Comparison of ENCODE assay signal across 10 cellular contexts in genomic region chr17:78780335-78780734, GRCh38. TPM values are rescaled to one million over a fixed set of nuclear protein-coding genes. Genes with fewer than 3 reads are reported as not detected.
DNase-seq lines count a peak whose midpoint lies in the region; ATAC-seq, FAIRE-seq and TF ChIP-seq lines count a peak whose summit lies in the region.
"Had no signal": no experiment of that assay in that cellular context is flagged by ENCODE, and none has a peak within 500 bp of the region (broad histone marks: within the 10 kb centered on the region; RNA-seq: fewer than 3 reads in every experiment).

No MANE protein-coding gene starts in this region.

- H3K9me3 Mint-ChIP-seq in activated CD8-positive, alpha-beta memory T cell treated with anti-CD3 and anti-CD28 coated beads, Interleukin-2, amount 10 ng/mL, durations not matched to agents 7 days and 5 days (ENCODE audit: low read depth) = no peaks in the 10 kb centered on the region
- H3K9me3 Mint-ChIP-seq in activated CD8-positive, alpha-beta T cell treated with anti-CD3 and anti-CD28 coated beads for 36 hours = no peaks in the 10 kb centered on the region

- H3K36me3 Mint-ChIP-seq in activated CD8-positive, alpha-beta memory T cell treated with anti-CD3 and anti-CD28 coated beads, Interleukin-2, amount 10 ng/mL, durations not matched to agents 7 days and 5 days = peaks cover 12% of the 10 kb centered on the region
- peaks cover 19% of the 10 kb centered on the region for H3K36me3 Mint-ChIP-seq in activated CD8-positive, alpha-beta T cell treated with anti-CD3 and anti-CD28 coated beads for 36 hours (ENCODE audit: low read depth)

- ATAC-seq in activated CD8-positive, alpha-beta memory T cell treated with anti-CD3 and anti-CD28 coated beads, Interleukin-2, amount 10 ng/mL, durations not matched to agents 7 days and 5 days = peak; percentile 18
- no peak for ATAC-seq in activated CD8-positive, alpha-beta T cell treated with anti-CD3 and anti-CD28 coated beads for 36 hours
- ATAC-seq in HepG2 (no peak), GM19452 (IDR thresholded peaks at IDR 0.05; ENCODE audit: unreplicated experiment) (no peak), GM18861 (IDR thresholded peaks at IDR 0.05; ENCODE audit: unreplicated experiment) (no peak)

- no peak for TF ChIP-seq CTCF in activated CD8-positive, alpha-beta T cell treated with anti-CD3 and anti-CD28 coated beads for 36 hours (IDR thresholded peaks at IDR 0.05)
- TF ChIP-seq CTCF in HepG2 (CRISPR knock-in tag; IDR thresholded peaks at IDR 0.05) = no peak
- no peak for TF ChIP-seq CTCF in suprapubic skin (IDR thresholded peaks at IDR 0.05)

- FAIRE-seq in HepG2 (lab: Jason Lieb, UNC) = no peak

- peak overlapping the region; percentile 8; the same call in 1 of the 2 replicates for H3K9ac ChIP-seq in HepG2 (ENCODE audit: insufficient read depth, low read depth, low read length)

- H3K27me3 ChIP-seq in HepG2 (ENCODE audit: control insufficient read depth in 1 of 2, insufficient read depth in 2 of 2, low read length in 2 of 2) (no peaks in the 10 kb centered on the region; a peak in 1 of 5 replicates), suprapubic skin (no peaks in the 10 kb centered on the region)

- no peak for TF ChIP-seq EP300 in HepG2 (IDR thresholded peaks at IDR 0.05; ENCODE audit: low read depth in 2 of 2, low read length in 2 of 2)
- TF ChIP-seq EP300 in HepG2 (CRISPR knock-in tag; IDR thresholded peaks at IDR 0.05; ENCODE audit: borderline replicate concordance) = no peak
- TF ChIP-seq EP300 in suprapubic skin (IDR thresholded peaks at IDR 0.05) = no peak

- no peaks in the 10 kb centered on the region for H3K27me3 Mint-ChIP-seq in activated CD8-positive, alpha-beta memory T cell treated with anti-CD3 and anti-CD28 coated beads, Interleukin-2, amount 10 ng/mL, durations not matched to agents 7 days and 5 days
- no peaks in the 10 kb centered on the region for H3K27me3 Mint-ChIP-seq in activated CD8-positive, alpha-beta T cell treated with anti-CD3 and anti-CD28 coated beads for 36 hours

- H4K20me1 ChIP-seq in HepG2 (ENCODE audit: insufficient read depth, low read length) = peaks cover 20% of the 10 kb centered on the region

- peak overlapping the region; percentile 43 for H3K27ac ChIP-seq in HepG2 (ENCODE audit: extremely low read length, insufficient read depth, low read length)
- peak overlapping the region; percentile 99 for H3K27ac ChIP-seq in suprapubic skin

- 95% methylated on average over 6 of the region's 6 CpGs for WGBS in HepG2 (ENCODE audit: low lambda C conversion rate)
- 52% methylated on average over 6 of the region's 6 CpGs for WGBS in suprapubic skin

- peaks cover 56% of the 10 kb centered on the region for H3K4me1 ChIP-seq in HepG2 (ENCODE audit: insufficient read depth, low read length)
- peaks cover 49% of the 10 kb centered on the region for H3K4me1 ChIP-seq in suprapubic skin

- H3K36me3 ChIP-seq in HepG2 (replicated peaks in 1 of 2; ENCODE audit: control insufficient read depth in 1 of 2, insufficient read depth in 2 of 2, low read length in 2 of 2) (no peaks in the 10 kb centered on the region), suprapubic skin (no peaks in the 10 kb centered on the region)

- peaks cover 57% of the 10 kb centered on the region for H3K4me1 Mint-ChIP-seq in activated CD8-positive, alpha-beta memory T cell treated with anti-CD3 and anti-CD28 coated beads, Interleukin-2, amount 10 ng/mL, durations not matched to agents 7 days and 5 days
- peaks cover 45% of the 10 kb centered on the region for H3K4me1 Mint-ChIP-seq in activated CD8-positive, alpha-beta T cell treated with anti-CD3 and anti-CD28 coated beads for 36 hours (ENCODE audit: low read depth)

- POLR2A ChIA-PET in activated CD8-positive, alpha-beta T cell treated with anti-CD3 and anti-CD28 coated beads for 36 hours (lab: Charles Lee) = interaction anchor here (0.9 to 2.2 kb wide), 18 partner anchors 10 to 71 kb away, joined by 3 to 13 read pairs (median 4); partner anchors contain the start of gene USP36
- POLR2A ChIA-PET in HepG2 (lab: Yijun Ruan, JAX) = interaction anchor here (0.9 kb wide), 1 partner anchor 34 kb away, joined by 3 read pairs; no protein-coding TSS in a partner anchor

- H3K4me3 ChIP-seq in HepG2 (replicated peaks in 1 of 3; ENCODE audit: insufficient read depth in 1 of 3, low read depth in 2 of 3, low read length in 3 of 3) = peak overlapping the region in 1 of 3 experiments; percentile 98; a peak in 1 of 6 replicates
- peak overlapping the region; percentile 100 for H3K4me3 ChIP-seq in suprapubic skin

- no peak overlapping the region for H2AFZ ChIP-seq in HepG2 (ENCODE audit: low read length)

- peaks cover 49% of the 10 kb centered on the region for H3K79me2 ChIP-seq in HepG2 (ENCODE audit: insufficient read depth, low read length)

- DNase-seq in activated CD8-positive, alpha-beta memory T cell treated with anti-CD3 and anti-CD28 coated beads, Interleukin-2, amount 10 ng/mL, durations not matched to agents 7 days and 5 days = peak; percentile 62
- no peak for DNase-seq in activated CD8-positive, alpha-beta memory T cell treated with anti-CD3 and anti-CD28 coated beads, Interleukin-2, amount 50 U/mL, for 4 hours
- DNase-seq in activated CD8-positive, alpha-beta T cell treated with anti-CD3 and anti-CD28 coated beads for 36 hours = peak; percentile 42
- DNase-seq in HepG2 (ENCODE audit: low spot score) (no peak), suprapubic skin (ENCODE audit: low spot score in 2 of 2) (no peak), COLO829 (ENCODE audit: low spot score) (no peak)
- DNase-seq: cerebellar nuclear complex, SW 1271 had no signal

- peak overlapping the region; percentile 81 for H3K4me2 ChIP-seq in HepG2 (ENCODE audit: low read depth, low read length)

- intact Hi-C loops in activated CD8-positive, alpha-beta T cell treated with anti-CD3 and anti-CD28 coated beads for 36 hours (cut with micrococcal nuclease) = no loop called here
- intact Hi-C loops in HepG2 (cut with micrococcal nuclease; ENCODE audit: unreplicated experiment) = loop anchor here (5.0 kb wide), 1 partner anchor 33 kb away; no protein-coding TSS in a partner anchor

- CTCF ChIA-PET in activated CD8-positive, alpha-beta memory T cell treated with anti-CD3 and anti-CD28 coated beads, Interleukin-2, amount 10 ng/mL, durations not matched to agents 7 days and 5 days (lab: Charles Lee) = interaction anchor here (0.7 to 1.9 kb wide), 9 partner anchors 11 to 72 kb away, joined by 3 to 6 read pairs (median 4); no protein-coding TSS in a partner anchor
- CTCF ChIA-PET in activated CD8-positive, alpha-beta T cell treated with anti-CD3 and anti-CD28 coated beads for 36 hours (lab: Charles Lee) = interaction anchor here (1.0 to 1.6 kb wide), 5 partner anchors 10 to 45 kb away, joined by 3 to 7 read pairs (median 4); no protein-coding TSS in a partner anchor
- CTCF ChIA-PET in HepG2 (lab: Yijun Ruan, JAX; ENCODE audit: low intra/inter-chr PET ratio, low total read pairs) = no interaction called here

- TF ChIP-seq POLR2A in HepG2 (IDR thresholded peaks at IDR 0.05; ENCODE audit: insufficient read depth in 1 of 2, low read depth in 2 of 2, low read length in 2 of 2) = no peak
- TF ChIP-seq POLR2A in suprapubic skin (IDR thresholded peaks at IDR 0.05) = no peak

- H3K9me3 ChIP-seq in HepG2 (ENCODE audit: low read length) (no peaks in the 10 kb centered on the region), suprapubic skin (no peaks in the 10 kb centered on the region)

- in situ Hi-C loops in HepG2 (cut with HindIII; ENCODE audit: extremely low pct_ligation_motif_present, low pct_unique_long_range_greater_than_20kb) = no loop called here

- peak overlapping the region; percentile 79 for H3K4me3 Mint-ChIP-seq in activated CD8-positive, alpha-beta memory T cell treated with anti-CD3 and anti-CD28 coated beads, Interleukin-2, amount 10 ng/mL, durations not matched to agents 7 days and 5 days
- H3K4me3 Mint-ChIP-seq in activated CD8-positive, alpha-beta T cell treated with anti-CD3 and anti-CD28 coated beads for 36 hours = peak overlapping the region; percentile 79

- no peak for TF ChIP-seq RAD21 in HepG2 (CRISPR knock-in tag; IDR thresholded peaks at IDR 0.05)

- peak overlapping the region; percentile 98 for H3K27ac Mint-ChIP-seq in activated CD8-positive, alpha-beta memory T cell treated with anti-CD3 and anti-CD28 coated beads, Interleukin-2, amount 10 ng/mL, durations not matched to agents 7 days and 5 days
- H3K27ac Mint-ChIP-seq in activated CD8-positive, alpha-beta T cell treated with anti-CD3 and anti-CD28 coated beads for 36 hours = peak overlapping the region; percentile 99

- no TSS peak for BruUV-seq in HepG2 (replicated peaks; lab: Mats Ljungman, UMichigan)

RNA-seq across cellular contexts. Expression of gene CYTH1, which starts 1.7 kb away (rescaled TPM):
- total RNA-seq in activated CD8-positive, alpha-beta memory T cell treated with anti-CD3 and anti-CD28 coated beads, Interleukin-2, amount 10 ng/mL, durations not matched to agents 7 days and 5 days = 100 to 1,000 TPM; 151 to 156 TPM
- total RNA-seq in activated CD8-positive, alpha-beta T cell treated with anti-CD3 and anti-CD28 coated beads for 36 hours = 10 to 100 TPM; 95.1 to 96.0 TPM
- total RNA-seq in HepG2 (2016; rRNA removed; fragmentation: Illumina TruSeq; extraction: Trizol) (20.1 and 21.3 TPM in 2 replicates), suprapubic skin (10 to 100 TPM; 57.6 to 88.6 (median 74.9) TPM)
- total RNA-seq in HepG2 (2016; cell fraction: cytosol; rRNA removed; fragmentation: Illumina TruSeq; extraction: Trizol; ENCODE audit: low read depth) = 4.6 and 4.8 TPM in 2 replicates
- total RNA-seq in HepG2 (2016; cell fraction: insoluble cytoplasmic fraction; rRNA removed; fragmentation: Illumina TruSeq; extraction: Trizol) = 20.2 and 20.6 TPM in 2 replicates
- total RNA-seq in HepG2 (2016; cell fraction: membrane; rRNA removed; fragmentation: Illumina TruSeq; extraction: Trizol) = 12.9 and 13.2 TPM in 2 replicates
- 21.3 and 24.7 TPM in 2 replicates for total RNA-seq in HepG2 (2016; cell fraction: nucleus; rRNA removed; fragmentation: Illumina TruSeq; extraction: Trizol)
- polyA plus RNA-seq in HepG2 (2011; rRNA removed) = 48.9 and 66.5 TPM in 2 replicates
- 36.2 and 36.3 TPM in 2 replicates for polyA plus RNA-seq in HepG2 (2011; cell fraction: cytosol; rRNA removed)
- polyA plus RNA-seq in HepG2 (2011; cell fraction: nucleus; rRNA removed) = 233 and 263 TPM in 2 replicates
- 33.2 and 38.1 TPM in 2 replicates for polyA plus RNA-seq in HepG2 (2012)
- 2.0 TPM in 2 replicates for polyA plus RNA-seq in HepG2 (2016; cell fraction: cytosol; fragmentation: Illumina TruSeq; extraction: Trizol; ENCODE audit: low read depth)
- 22.9 and 27.1 TPM in 2 replicates for polyA plus RNA-seq in HepG2 (2016; cell fraction: insoluble cytoplasmic fraction; fragmentation: Illumina TruSeq; extraction: Trizol; ENCODE audit: low read depth)
- polyA plus RNA-seq in HepG2 (2016; cell fraction: membrane; fragmentation: Illumina TruSeq; extraction: Trizol; ENCODE audit: low read depth) = 7.5 and 8.2 TPM in 2 replicates
- polyA plus RNA-seq in HepG2 (2016; cell fraction: nucleus; fragmentation: Illumina TruSeq; extraction: Trizol; ENCODE audit: insufficient read depth, low read depth) = 48.3 and 49.0 TPM in 2 replicates
- 20.1 and 43.0 TPM in 2 replicates for polyA minus RNA-seq in HepG2 (2011; rRNA and poly(A)+ RNA removed; ENCODE audit: low replicate concordance)
- polyA minus RNA-seq in HepG2 (2011; cell fraction: cytosol; rRNA and poly(A)+ RNA removed) = 16.4 and 17.8 TPM in 2 replicates
- 66.4 and 72.6 TPM in 2 replicates for polyA minus RNA-seq in HepG2 (2011; cell fraction: nucleus; rRNA and poly(A)+ RNA removed)

Comparison
In these comparisons a context has a peak if more than half of its experiments do, and no peak if none do; other contexts are left out.
1. DNase-seq: peak in activated CD8-positive, alpha-beta memory T cell treated with anti-CD3 and anti-CD28 coated beads, Interleukin-2, amount 10 ng/mL, durations not matched to agents 7 days and 5 days (single experiment) and activated CD8-positive, alpha-beta T cell treated with anti-CD3 and anti-CD28 coated beads for 36 hours (single experiment); none in activated CD8-positive, alpha-beta memory T cell treated with anti-CD3 and anti-CD28 coated beads, Interleukin-2, amount 50 U/mL, for 4 hours (single experiment), HepG2 (single experiment), suprapubic skin (0 of 2) and COLO829 (single experiment).